1 cellular context compared by ENCODE assay signal in the genomic region with DNA sequence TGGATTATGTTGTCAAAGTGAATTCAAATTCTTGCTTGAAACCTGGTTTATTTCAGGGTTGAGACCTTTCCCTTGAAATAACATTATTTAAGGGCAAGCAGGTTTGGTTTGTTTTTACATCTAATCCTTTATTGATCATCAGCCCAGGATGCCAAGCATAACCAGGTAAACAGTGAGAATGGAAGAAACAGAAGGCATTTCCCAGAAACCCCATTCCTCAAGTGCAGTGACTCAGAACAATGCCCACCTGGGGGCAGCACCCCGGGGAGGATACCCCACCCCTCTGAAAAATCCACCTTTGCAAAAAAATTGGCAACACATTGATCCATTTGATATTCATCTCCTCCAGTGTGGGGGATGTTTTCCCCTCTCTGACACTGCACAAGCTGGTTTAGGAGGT.
TF ChIP-seq lines count a peak whose summit lies in the region.

No MANE protein-coding gene starts in this region.

TF ChIP-seq in HepG2, 621 proteins besides CTCF, POLR2A, EP300 and RAD21 (continued from another document and continues in another):
- TF ChIP-seq ZNF609 (CRISPR knock-in tag; IDR thresholded peaks at IDR 0.05; ENCODE audit: borderline replicate concordance) (no peak), ZFP90 (CRISPR knock-in tag; IDR thresholded peaks at IDR 0.05; ENCODE audit: borderline replicate concordance) (no peak), SALL1 (CRISPR knock-in tag; IDR thresholded peaks at IDR 0.05) (peak; percentile 22; the same call in 1 of the 2 replicates), ZNF530 (CRISPR knock-in tag; IDR thresholded peaks at IDR 0.05; ENCODE audit: low read depth) (no peak), ZNF326 (CRISPR knock-in tag; IDR thresholded peaks at IDR 0.05; ENCODE audit: borderline replicate concordance) (no peak), KAT7 (CRISPR knock-in tag; IDR thresholded peaks at IDR 0.05; ENCODE audit: borderline replicate concordance) (no peak), PATZ1 (CRISPR knock-in tag; IDR thresholded peaks at IDR 0.05) (peak; percentile 48; the same call in 1 of the 2 replicates), TGIF2 (CRISPR knock-in tag; IDR thresholded peaks at IDR 0.05) (no peak), RFX5 (IDR thresholded peaks at IDR 0.05; ENCODE audit: low read depth, low read length) (no peak), JUNB (CRISPR knock-in tag; IDR thresholded peaks at IDR 0.05; ENCODE audit: borderline replicate concordance) (no peak), ZNF350 (CRISPR knock-in tag; IDR thresholded peaks at IDR 0.05; ENCODE audit: borderline replicate concordance, low read depth) (no peak), ZNF207 (IDR thresholded peaks at IDR 0.05; ENCODE audit: borderline replicate concordance) (no peak), SNRNP70 (IDR thresholded peaks at IDR 0.05; ENCODE audit: low read depth, low read length) (no peak), SOX13 (IDR thresholded peaks at IDR 0.05) (no peak), SOX13 (CRISPR knock-in tag; conservative IDR thresholded peaks at IDR 0.05 in 1 of 2, IDR thresholded peaks at IDR 0.05 in 1 of 2) (0 out of 4 replicates have a peak, but pooled peaks of 1 of the 2 experiments have one; percentile 29), ZBTB7A (CRISPR knock-in tag; IDR thresholded peaks at IDR 0.05) (no peak), FOSL2 (CRISPR knock-in tag; IDR thresholded peaks at IDR 0.05) (0 out of 2 replicates have a peak, but pooled peaks have one; percentile 32), ZBTB14 (CRISPR knock-in tag; IDR thresholded peaks at IDR 0.05) (no peak), CSRNP1 (CRISPR knock-in tag; IDR thresholded peaks at IDR 0.05) (no peak), FOXP1 (IDR thresholded peaks at IDR 0.05) (no peak), FOXP1 (CRISPR knock-in tag; IDR thresholded peaks at IDR 0.05) (no peak), IKZF4 (CRISPR knock-in tag; IDR thresholded peaks at IDR 0.05; ENCODE audit: borderline replicate concordance, low read depth, not compliant biosample characterization) (no peak), SNAI1 (CRISPR knock-in tag; IDR thresholded peaks at IDR 0.05; ENCODE audit: borderline replicate concordance) (no peak), NFKBIZ (CRISPR knock-in tag; IDR thresholded peaks at IDR 0.05) (no peak)
- TF ChIP-seq, protein P1, sequence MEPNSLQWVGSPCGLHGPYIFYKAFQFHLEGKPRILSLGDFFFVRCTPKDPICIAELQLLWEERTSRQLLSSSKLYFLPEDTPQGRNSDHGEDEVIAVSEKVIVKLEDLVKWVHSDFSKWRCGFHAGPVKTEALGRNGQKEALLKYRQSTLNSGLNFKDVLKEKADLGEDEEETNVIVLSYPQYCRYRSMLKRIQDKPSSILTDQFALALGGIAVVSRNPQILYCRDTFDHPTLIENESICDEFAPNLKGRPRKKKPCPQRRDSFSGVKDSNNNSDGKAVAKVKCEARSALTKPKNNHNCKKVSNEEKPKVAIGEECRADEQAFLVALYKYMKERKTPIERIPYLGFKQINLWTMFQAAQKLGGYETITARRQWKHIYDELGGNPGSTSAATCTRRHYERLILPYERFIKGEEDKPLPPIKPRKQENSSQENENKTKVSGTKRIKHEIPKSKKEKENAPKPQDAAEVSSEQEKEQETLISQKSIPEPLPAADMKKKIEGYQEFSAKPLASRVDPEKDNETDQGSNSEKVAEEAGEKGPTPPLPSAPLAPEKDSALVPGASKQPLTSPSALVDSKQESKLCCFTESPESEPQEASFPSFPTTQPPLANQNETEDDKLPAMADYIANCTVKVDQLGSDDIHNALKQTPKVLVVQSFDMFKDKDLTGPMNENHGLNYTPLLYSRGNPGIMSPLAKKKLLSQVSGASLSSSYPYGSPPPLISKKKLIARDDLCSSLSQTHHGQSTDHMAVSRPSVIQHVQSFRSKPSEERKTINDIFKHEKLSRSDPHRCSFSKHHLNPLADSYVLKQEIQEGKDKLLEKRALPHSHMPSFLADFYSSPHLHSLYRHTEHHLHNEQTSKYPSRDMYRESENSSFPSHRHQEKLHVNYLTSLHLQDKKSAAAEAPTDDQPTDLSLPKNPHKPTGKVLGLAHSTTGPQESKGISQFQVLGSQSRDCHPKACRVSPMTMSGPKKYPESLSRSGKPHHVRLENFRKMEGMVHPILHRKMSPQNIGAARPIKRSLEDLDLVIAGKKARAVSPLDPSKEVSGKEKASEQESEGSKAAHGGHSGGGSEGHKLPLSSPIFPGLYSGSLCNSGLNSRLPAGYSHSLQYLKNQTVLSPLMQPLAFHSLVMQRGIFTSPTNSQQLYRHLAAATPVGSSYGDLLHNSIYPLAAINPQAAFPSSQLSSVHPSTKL (CRISPR knock-in tag; IDR thresholded peaks at IDR 0.05), result 0 out of 2 replicates have a peak, but pooled peaks have one; percentile 10
- TF ChIP-seq, protein P2, sequence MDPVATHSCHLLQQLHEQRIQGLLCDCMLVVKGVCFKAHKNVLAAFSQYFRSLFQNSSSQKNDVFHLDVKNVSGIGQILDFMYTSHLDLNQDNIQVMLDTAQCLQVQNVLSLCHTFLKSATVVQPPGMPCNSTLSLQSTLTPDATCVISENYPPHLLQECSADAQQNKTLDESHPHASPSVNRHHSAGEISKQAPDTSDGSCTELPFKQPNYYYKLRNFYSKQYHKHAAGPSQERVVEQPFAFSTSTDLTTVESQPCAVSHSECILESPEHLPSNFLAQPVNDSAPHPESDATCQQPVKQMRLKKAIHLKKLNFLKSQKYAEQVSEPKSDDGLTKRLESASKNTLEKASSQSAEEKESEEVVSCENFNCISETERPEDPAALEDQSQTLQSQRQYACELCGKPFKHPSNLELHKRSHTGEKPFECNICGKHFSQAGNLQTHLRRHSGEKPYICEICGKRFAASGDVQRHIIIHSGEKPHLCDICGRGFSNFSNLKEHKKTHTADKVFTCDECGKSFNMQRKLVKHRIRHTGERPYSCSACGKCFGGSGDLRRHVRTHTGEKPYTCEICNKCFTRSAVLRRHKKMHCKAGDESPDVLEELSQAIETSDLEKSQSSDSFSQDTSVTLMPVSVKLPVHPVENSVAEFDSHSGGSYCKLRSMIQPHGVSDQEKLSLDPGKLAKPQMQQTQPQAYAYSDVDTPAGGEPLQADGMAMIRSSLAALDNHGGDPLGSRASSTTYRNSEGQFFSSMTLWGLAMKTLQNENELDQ (CRISPR knock-in tag; IDR thresholded peaks at IDR 0.05; ENCODE audit: borderline replicate concordance), result no peak
- TF ChIP-seq, protein P3, sequence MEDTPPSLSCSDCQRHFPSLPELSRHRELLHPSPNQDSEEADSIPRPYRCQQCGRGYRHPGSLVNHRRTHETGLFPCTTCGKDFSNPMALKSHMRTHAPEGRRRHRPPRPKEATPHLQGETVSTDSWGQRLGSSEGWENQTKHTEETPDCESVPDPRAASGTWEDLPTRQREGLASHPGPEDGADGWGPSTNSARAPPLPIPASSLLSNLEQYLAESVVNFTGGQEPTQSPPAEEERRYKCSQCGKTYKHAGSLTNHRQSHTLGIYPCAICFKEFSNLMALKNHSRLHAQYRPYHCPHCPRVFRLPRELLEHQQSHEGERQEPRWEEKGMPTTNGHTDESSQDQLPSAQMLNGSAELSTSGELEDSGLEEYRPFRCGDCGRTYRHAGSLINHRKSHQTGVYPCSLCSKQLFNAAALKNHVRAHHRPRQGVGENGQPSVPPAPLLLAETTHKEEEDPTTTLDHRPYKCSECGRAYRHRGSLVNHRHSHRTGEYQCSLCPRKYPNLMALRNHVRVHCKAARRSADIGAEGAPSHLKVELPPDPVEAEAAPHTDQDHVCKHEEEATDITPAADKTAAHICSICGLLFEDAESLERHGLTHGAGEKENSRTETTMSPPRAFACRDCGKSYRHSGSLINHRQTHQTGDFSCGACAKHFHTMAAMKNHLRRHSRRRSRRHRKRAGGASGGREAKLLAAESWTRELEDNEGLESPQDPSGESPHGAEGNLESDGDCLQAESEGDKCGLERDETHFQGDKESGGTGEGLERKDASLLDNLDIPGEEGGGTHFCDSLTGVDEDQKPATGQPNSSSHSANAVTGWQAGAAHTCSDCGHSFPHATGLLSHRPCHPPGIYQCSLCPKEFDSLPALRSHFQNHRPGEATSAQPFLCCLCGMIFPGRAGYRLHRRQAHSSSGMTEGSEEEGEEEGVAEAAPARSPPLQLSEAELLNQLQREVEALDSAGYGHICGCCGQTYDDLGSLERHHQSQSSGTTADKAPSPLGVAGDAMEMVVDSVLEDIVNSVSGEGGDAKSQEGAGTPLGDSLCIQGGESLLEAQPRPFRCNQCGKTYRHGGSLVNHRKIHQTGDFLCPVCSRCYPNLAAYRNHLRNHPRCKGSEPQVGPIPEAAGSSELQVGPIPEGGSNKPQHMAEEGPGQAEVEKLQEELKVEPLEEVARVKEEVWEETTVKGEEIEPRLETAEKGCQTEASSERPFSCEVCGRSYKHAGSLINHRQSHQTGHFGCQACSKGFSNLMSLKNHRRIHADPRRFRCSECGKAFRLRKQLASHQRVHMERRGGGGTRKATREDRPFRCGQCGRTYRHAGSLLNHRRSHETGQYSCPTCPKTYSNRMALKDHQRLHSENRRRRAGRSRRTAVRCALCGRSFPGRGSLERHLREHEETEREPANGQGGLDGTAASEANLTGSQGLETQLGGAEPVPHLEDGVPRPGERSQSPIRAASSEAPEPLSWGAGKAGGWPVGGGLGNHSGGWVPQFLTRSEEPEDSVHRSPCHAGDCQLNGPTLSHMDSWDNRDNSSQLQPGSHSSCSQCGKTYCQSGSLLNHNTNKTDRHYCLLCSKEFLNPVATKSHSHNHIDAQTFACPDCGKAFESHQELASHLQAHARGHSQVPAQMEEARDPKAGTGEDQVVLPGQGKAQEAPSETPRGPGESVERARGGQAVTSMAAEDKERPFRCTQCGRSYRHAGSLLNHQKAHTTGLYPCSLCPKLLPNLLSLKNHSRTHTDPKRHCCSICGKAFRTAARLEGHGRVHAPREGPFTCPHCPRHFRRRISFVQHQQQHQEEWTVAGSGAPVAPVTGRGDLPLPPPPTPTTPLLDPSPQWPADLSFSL (CRISPR knock-in tag; IDR thresholded peaks at IDR 0.05), result no peak
